In genomic region chr12:112833939-112834338, GRCh38 we compare ENCODE assay signal across 29 cellular contexts. TPM values are rescaled to one million over a fixed set of nuclear protein-coding genes. Genes with fewer than 3 reads are reported as not detected.
"Had no signal": no experiment of that assay in that cellular context is flagged by ENCODE, and none has a peak within 500 bp of the region (broad histone marks: within the 10 kb centered on the region; RNA-seq: fewer than 3 reads in every experiment).

No MANE protein-coding gene starts in this region.

- H3K27me3 ChIP-seq: testis, tibial artery, tibial nerve, uterus, vagina had no signal

- H3K4me1 ChIP-seq: suprapubic skin, testis, thyroid gland, tibial artery, tibial nerve, transverse colon, upper lobe of left lung, upper lobe of right lung, uterus, vagina had no signal

- H3K27ac ChIP-seq: stomach, suprapubic skin, testis, thoracic aorta, thyroid gland, tibial artery, tibial nerve, transverse colon, upper lobe of left lung, upper lobe of right lung, uterus, vagina had no signal

- H3K4me3 ChIP-seq: stomach, suprapubic skin, testis, thoracic aorta, thyroid gland, tibial artery, tibial nerve, transverse colon, upper lobe of left lung, upper lobe of right lung, uterus, vagina had no signal

- ATAC-seq: stimulated activated effector memory CD8-positive, alpha-beta T cell treated with anti-CD3 and anti-CD28 coated beads, Interleukin-12 subunit alpha, Interleukin-12 subunit beta, amount 100 ng/mL, for 72 hours; stimulated activated memory B cell treated with anti-CD40 and anti-IgM and Interleukin-4, amounts not matched to agents 10 μg/mL and 1 μg/mL and 100 μg/mL, for 72 hours; stimulated activated naive B cell treated with anti-CD40 and anti-IgM and Interleukin-4, amounts not matched to agents 10 μg/mL and 1 μg/mL and 100 μg/mL, for 72 hours; stimulated activated naive CD8-positive, alpha-beta T cell treated with anti-CD3 and anti-CD28 coated beads, Interleukin-15, amount 100 ng/mL, for 72 hours; stimulated activated naive CD8-positive, alpha-beta T cell treated with anti-CD3 and anti-CD28 coated beads, Interleukin-15, Interleukin-2, amounts not matched to agents 100 U/mL and 50 U/mL, for 24 hours; upper lobe of right lung had no signal

- H3K36me3 ChIP-seq: stomach, suprapubic skin, thoracic aorta, thyroid gland, tibial artery, tibial nerve, transverse colon, upper lobe of left lung, upper lobe of right lung, uterus, vagina had no signal

- DNase-seq: stimulated activated CD4-positive, alpha-beta T cell treated with anti-CD3 and anti-CD28 coated beads, Interleukin-2, amount 100 ng/mL, for 48 hours; stimulated activated CD4-positive, alpha-beta T cell treated with anti-CD3 and anti-CD28 coated beads, Interleukin-4, amount 100 ng/mL, for 1 hour; stimulated activated CD4-positive, alpha-beta T cell treated with anti-CD3 and anti-CD28 coated beads, Interleukin-4, amount 100 ng/mL, for 24 hours; stimulated activated CD4-positive, alpha-beta T cell treated with anti-CD3 and anti-CD28 coated beads, Interleukin-4, amount 100 ng/mL, for 4 hours; stimulated activated CD8-positive, alpha-beta memory T cell treated with anti-CD3 and anti-CD28 coated beads, Interleukin-4, amount 100 ng/mL, for 48 hours; stimulated activated naive B cell treated with anti-CD40 and anti-IgM and Interleukin-4, amounts not matched to agents 10 μg/mL and 1 μg/mL and 100 μg/mL, for 72 hours; stimulated activated naive CD4-positive, alpha-beta T cell; stimulated activated naive CD4-positive, alpha-beta T cell treated with Interleukin-2 at 50 U/mL for 16 hours; stimulated activated naive CD8-positive, alpha-beta T cell treated with anti-CD3 and anti-CD28 coated beads, Interleukin-15, amount 100 ng/mL, for 72 hours; stimulated activated naive CD8-positive, alpha-beta T cell treated with anti-CD3 and anti-CD28 coated beads, Interleukin-15, Interleukin-2, amounts not matched to agents 100 U/mL and 50 U/mL, for 24 hours; stomach; substantia nigra; testis; thyroid gland; tibial artery; transverse colon; trophoblast cell; upper lobe of left lung; upper lobe of right lung; uterus had no signal

- H3K9me3 ChIP-seq: stomach, testis, thoracic aorta, thyroid gland, tibial artery, transverse colon, upper lobe of left lung, upper lobe of right lung, uterus, vagina had no signal

- FAIRE-seq: urothelium cell line had no signal

RNA-seq across cellular contexts. Expression of gene RPH3A, which starts 42.4 kb away (rescaled TPM):
- total RNA-seq: stomach, subcutaneous adipose tissue, suprapubic skin, thoracic aorta, thyroid gland, tibial nerve, ureter had no signal
- polyA plus RNA-seq: stomach had no signal
